8 cellular contexts compared by ENCODE assay signal in genomic region chr16:19696312-19696711, GRCh38. TPM values are rescaled to one million over a fixed set of nuclear protein-coding genes. Genes with fewer than 3 reads are reported as not detected.
A peak's percentile ranks its signal among the peaks of the same experiment; 100 is the strongest.
DNase-seq lines count a peak whose midpoint lies in the region; ATAC-seq and TF ChIP-seq lines count a peak whose summit lies in the region.

No MANE protein-coding gene starts in this region.

- H3K36me3 Mint-ChIP-seq in glutamatergic neuron (ENCODE audit: unreplicated experiment) = peaks cover 4% of the 10 kb centered on the region

- peak overlapping the region; percentile 25 for H3K9ac ChIP-seq in SK-N-MC (ENCODE audit: insufficient read length)

- H3K27me3 Mint-ChIP-seq in glutamatergic neuron (ENCODE audit: unreplicated experiment) = peaks cover 3% of the 10 kb centered on the region

- DNase-seq in SK-N-MC (ENCODE audit: low read depth, low spot score) (peak; percentile 72), astrocyte of the cerebellum (ENCODE audit: low read depth) (peak; percentile 92), hepatocyte (ENCODE audit: low spot score) (peak; percentile 63), islet precursor cell (no peak), glutamatergic neuron (no peak)
- DNase-seq in stimulated activated CD4-positive, alpha-beta T cell treated with anti-CD3 and anti-CD28 coated beads, TNF-alpha, amount 100 ng/mL, for 4 hours (ENCODE audit: low read depth in 3 of 3) = peak in 2 of 3 experiments; percentile 12 to 57

- in situ Hi-C loops in astrocyte of the cerebellum (cut with HindIII; ENCODE audit: low sequenced_read_pairs) = no loop called here

- peaks cover 6% of the 10 kb centered on the region for H3K79me2 ChIP-seq in hepatocyte

- no peak overlapping the region for H3K27ac Mint-ChIP-seq in glutamatergic neuron (ENCODE audit: unreplicated experiment)

- H3K4me3 ChIP-seq in SK-N-MC = no peak overlapping the region
- no peak overlapping the region for H3K4me3 ChIP-seq in astrocyte of the cerebellum (ENCODE audit: low read depth, low read length)
- no peak overlapping the region for H3K4me3 ChIP-seq in hepatocyte

- H3K4me2 ChIP-seq in hepatocyte = no peak overlapping the region

- H3K36me3 ChIP-seq in SK-N-MC (ENCODE audit: insufficient read depth, low read length) (peaks cover 7% of the 10 kb centered on the region), hepatocyte (replicated peaks; ENCODE audit: insufficient read depth, low read depth) (no peaks in the 10 kb centered on the region)

- TF ChIP-seq RAD21 in Ishikawa (IDR thresholded peaks at IDR 0.05; ENCODE audit: low read depth) = no peak

- H3K9me2 ChIP-seq in hepatocyte (replicated peaks; ENCODE audit: insufficient read depth) = no peaks in the 10 kb centered on the region

- H2AFZ ChIP-seq in hepatocyte = no peak overlapping the region

- H3K27ac ChIP-seq in SK-N-MC = no peak overlapping the region
- H3K27ac ChIP-seq in hepatocyte = peak overlapping the region; percentile 28

- whole genome bisulfite sequencing in hepatocyte (ENCODE audit: low lambda C conversion rate, missing lambda C conversion rate) = 48% methylated on average over 10 of the region's 10 CpGs

- no peak for TF ChIP-seq CTCF in astrocyte of the cerebellum (IDR thresholded peaks at IDR 0.05; ENCODE audit: low read depth, low read length, missing control alignments)
- TF ChIP-seq CTCF in hepatocyte (IDR thresholded peaks at IDR 0.05; ENCODE audit: poor library complexity) = no peak
- no peak for TF ChIP-seq CTCF in glutamatergic neuron (IDR thresholded peaks at IDR 0.05; ENCODE audit: partially characterized antibody, unreplicated experiment)

- H3K9me3 ChIP-seq in SK-N-MC (ENCODE audit: low read depth, low read length) (no peaks in the 10 kb centered on the region), hepatocyte (ENCODE audit: low read depth) (no peaks in the 10 kb centered on the region)

- H3K4me1 Mint-ChIP-seq in glutamatergic neuron (ENCODE audit: low read depth, unreplicated experiment) = no peaks in the 10 kb centered on the region

- TF ChIP-seq EP300 in Ishikawa (IDR thresholded peaks at IDR 0.05; ENCODE audit: borderline replicate concordance) = no peak

- H3K27me3 ChIP-seq in hepatocyte = no peaks in the 10 kb centered on the region

- peaks cover 17% of the 10 kb centered on the region for H3K4me1 ChIP-seq in hepatocyte (ENCODE audit: insufficient read depth)

- ATAC-seq in HG03378 (IDR thresholded peaks at IDR 0.05; ENCODE audit: unreplicated experiment) = no peak

- no peak overlapping the region for H3K4me3 Mint-ChIP-seq in glutamatergic neuron (ENCODE audit: unreplicated experiment)

- no peaks in the 10 kb centered on the region for H4K20me1 ChIP-seq in hepatocyte (ENCODE audit: insufficient read depth, poor library complexity, severe bottlenecking)

- no peaks in the 10 kb centered on the region for H3K9me3 Mint-ChIP-seq in glutamatergic neuron (ENCODE audit: unreplicated experiment)

TF ChIP-seq in Ishikawa, 13 proteins besides CTCF, POLR2A, EP300 and RAD21:
- no peak for TF ChIP-seq TEAD4 (IDR thresholded peaks at IDR 0.05)
- TF ChIP-seq ZBTB7A (IDR thresholded peaks at IDR 0.05; ENCODE audit: low read depth) = no peak
- peak; percentile 58; the same call in 1 of the 2 replicates for TF ChIP-seq NFIC (IDR thresholded peaks at IDR 0.05)
- TF ChIP-seq FOXM1 (IDR thresholded peaks at IDR 0.05; ENCODE audit: borderline replicate concordance, low read depth) = no peak
- TF ChIP-seq MAX (IDR thresholded peaks at IDR 0.05) = no peak
- TF ChIP-seq TCF12 (IDR thresholded peaks at IDR 0.05; ENCODE audit: low read depth) = no peak
- TF ChIP-seq YY1 (IDR thresholded peaks at IDR 0.05; ENCODE audit: low read depth) = no peak
- TF ChIP-seq USF1 (IDR thresholded peaks at IDR 0.05) = no peak

RNA-seq across cellular contexts. Expression of gene KNOP1, which starts 21.7 kb away (rescaled TPM):
- total RNA-seq in hepatocyte (19.4 and 22.0 TPM in 2 replicates), glutamatergic neuron (ENCODE audit: unreplicated experiment) (25.6 TPM)
- 28.2 and 30.4 TPM in 2 replicates for polyA plus RNA-seq in hepatocyte

RNA-seq across cellular contexts. Expression of gene IQCK, which starts 21.8 kb away (rescaled TPM):
- total RNA-seq in hepatocyte (9.7 and 11.8 TPM in 2 replicates), glutamatergic neuron (ENCODE audit: unreplicated experiment) (5.1 TPM)
- 7.2 and 12.0 TPM in 2 replicates for polyA plus RNA-seq in hepatocyte

Comparison
In these comparisons a context has a peak if more than half of its experiments do, and no peak if none do; other contexts are left out.
1. DNase-seq: peak in SK-N-MC (single experiment), astrocyte of the cerebellum (single experiment), hepatocyte (single experiment) and stimulated activated CD4-positive, alpha-beta T cell treated with anti-CD3 and anti-CD28 coated beads, TNF-alpha, amount 100 ng/mL, for 4 hours (2 of 3); none in islet precursor cell (single experiment) and glutamatergic neuron (single experiment).